ENCODE assay signal across 24 cellular contexts in the genomic region with DNA sequence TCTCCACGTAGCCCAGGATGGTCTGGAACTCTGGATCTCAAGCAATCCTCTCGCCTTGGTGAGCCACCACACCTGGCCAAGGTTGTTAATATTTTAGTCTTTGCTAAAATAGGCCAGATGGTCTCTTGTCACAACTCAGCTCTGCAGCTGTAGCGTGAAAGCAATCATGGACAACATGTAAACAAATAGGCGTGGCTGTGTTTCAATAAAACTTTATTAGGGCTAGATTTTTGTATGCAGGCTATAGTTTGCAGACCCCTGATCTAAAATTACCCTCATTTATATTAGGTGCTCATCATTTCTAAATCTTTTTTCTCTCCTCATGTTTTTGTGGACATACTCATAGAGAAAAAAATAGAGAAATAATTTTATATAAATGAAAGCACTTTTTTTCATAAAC.
DNase-seq lines count a peak whose midpoint lies in the region; ATAC-seq, FAIRE-seq and TF ChIP-seq lines count a peak whose summit lies in the region.
"Had no signal": no experiment of that assay in that cellular context is flagged by ENCODE, and none has a peak within 500 bp of the region (broad histone marks: within the 10 kb centered on the region; RNA-seq: fewer than 3 reads in every experiment).

No MANE protein-coding gene starts in this region.

- no peaks in the 10 kb centered on the region for H3K36me3 ChIP-seq in HepG2 (replicated peaks in 1 of 2; ENCODE audit: control insufficient read depth in 1 of 2, insufficient read depth in 2 of 2, low read length in 2 of 2)
- H3K36me3 ChIP-seq in right lobe of liver: no peaks in the 10 kb centered on the region
- no peaks in the 10 kb centered on the region for H3K36me3 ChIP-seq in GM12878 (ENCODE audit: control insufficient read depth in 2 of 2, insufficient read depth in 2 of 2, low read length in 1 of 2)
- H3K36me3 ChIP-seq in Karpas-422 (ENCODE audit: insufficient read depth, low read length): no peaks in the 10 kb centered on the region
- H3K36me3 ChIP-seq: BLaER1 treated with 17β-estradiol and CSF1 and Interleukin-3, amounts not matched to agents 10 nM and 100 nM had no signal

- H3K4me3 ChIP-seq in HepG2 (replicated peaks in 1 of 3; ENCODE audit: insufficient read depth in 1 of 3, low read depth in 2 of 3, low read length in 3 of 3) (no peak overlapping the region), right lobe of liver (no peak overlapping the region), GM12878 (no peak overlapping the region), coronary artery (no peak overlapping the region), Karpas-422 (ENCODE audit: low read length) (no peak overlapping the region)
- H3K4me3 ChIP-seq: A549; BLaER1 treated with 17β-estradiol and CSF1 and Interleukin-3, amounts not matched to agents 10 nM and 100 nM had no signal

- BruUV-seq in HepG2 (replicated peaks; lab: Mats Ljungman, UMichigan): no TSS peak
- no TSS peak for BruUV-seq in GM12878 (replicated peaks; lab: Mats Ljungman, UMichigan)

- H3K9me3 ChIP-seq in HepG2 (ENCODE audit: low read length): no peaks in the 10 kb centered on the region
- H3K9me3 ChIP-seq in right lobe of liver: no peaks in the 10 kb centered on the region
- H3K9me3 ChIP-seq in GM12878 (replicated peaks; ENCODE audit: control insufficient read depth, insufficient read depth, low read length): no peaks in the 10 kb centered on the region
- no peaks in the 10 kb centered on the region for H3K9me3 ChIP-seq in Karpas-422 (ENCODE audit: low read length)
- H3K9me3 ChIP-seq: A549, Caco-2 had no signal

- in situ Hi-C loops in HepG2 (cut with HindIII; ENCODE audit: extremely low pct_ligation_motif_present, low pct_unique_long_range_greater_than_20kb) (no loop called here), GM12878 (cut with MboI) (no loop called here)

- peak; percentile 5 for DNase-seq in NCI-H2171 treated with DMSO at 0.1 percent for 48 hours (lab: John Stamatoyannopoulos, UW)
- DNase-seq in NCI-H2171 (lab: John Stamatoyannopoulos, UW): no peak
- no peak for DNase-seq in HepG2 (ENCODE audit: low spot score)
- no peak for DNase-seq in right lobe of liver
- no peak for DNase-seq in GM12878 (ENCODE audit: low read depth, low spot score)
- peak; percentile 26 for DNase-seq in coronary artery (ENCODE audit: low spot score)
- no peak for DNase-seq in effector memory CD8-positive, alpha-beta T cell
- DNase-seq in Karpas-422: no peak
- DNase-seq: AML-193; Caco-2; Calu3; CD4-positive, alpha-beta T cell; CD8-positive, alpha-beta T cell; DMS79 treated with DMSO at 0.1 percent for 48 hours; GF-D8 had no signal

- no peaks in the 10 kb centered on the region for H3K9me3 Mint-ChIP-seq in effector memory CD8-positive, alpha-beta T cell
- H3K9me3 Mint-ChIP-seq: CD4-positive, alpha-beta T cell; CD8-positive, alpha-beta T cell had no signal

- H3K4me1 Mint-ChIP-seq in effector memory CD8-positive, alpha-beta T cell (ENCODE audit: low read depth in 2 of 2): no peaks in the 10 kb centered on the region
- H3K4me1 Mint-ChIP-seq: B cell had no signal

- CTCF ChIA-PET in HepG2 (lab: Yijun Ruan, JAX; ENCODE audit: low intra/inter-chr PET ratio, low total read pairs) (no interaction called here), GM12878 (lab: Yijun Ruan, JAX) (interaction anchor here (2.0 kb wide), 1 partner anchor 9 kb away, joined by 7 read pairs; no protein-coding TSS in a partner anchor)

- no peak overlapping the region for H3K27ac Mint-ChIP-seq in effector memory CD8-positive, alpha-beta T cell
- H3K27ac Mint-ChIP-seq: B cell; CD4-positive, alpha-beta T cell; CD8-positive, alpha-beta T cell had no signal

- intact Hi-C loops in HepG2 (cut with micrococcal nuclease; ENCODE audit: unreplicated experiment) (no loop called here), right lobe of liver (cut with DNase I) (no loop called here), GM12878 (cut with micrococcal nuclease; ENCODE audit: unreplicated experiment) (no loop called here)

- H3K4me1 ChIP-seq in HepG2 (ENCODE audit: insufficient read depth, low read length) (no peaks in the 10 kb centered on the region), right lobe of liver (no peaks in the 10 kb centered on the region), GM12878 (ENCODE audit: control insufficient read depth, insufficient read depth, low read length) (no peaks in the 10 kb centered on the region), Karpas-422 (ENCODE audit: low read length) (no peaks in the 10 kb centered on the region)
- H3K4me1 ChIP-seq: A549; BLaER1 treated with 17β-estradiol and CSF1 and Interleukin-3, amounts not matched to agents 10 nM and 100 nM; Caco-2 had no signal

- H3K27me3 Mint-ChIP-seq in effector memory CD8-positive, alpha-beta T cell: peaks cover 0 to 9% of the 10 kb centered on the region in 2 donors

- TF ChIP-seq EP300 in HepG2 (IDR thresholded peaks at IDR 0.05; ENCODE audit: low read depth in 2 of 2, low read length in 2 of 2): no peak
- TF ChIP-seq EP300 in HepG2 (CRISPR knock-in tag; IDR thresholded peaks at IDR 0.05; ENCODE audit: borderline replicate concordance): no peak
- no peak for TF ChIP-seq EP300 in GM12878 (IDR thresholded peaks at IDR 0.05; ENCODE audit: borderline replicate concordance in 1 of 2, control insufficient read depth in 1 of 2, low read depth in 2 of 2, low read length in 2 of 2)

- ATAC-seq in HepG2 (no peak), right lobe of liver (no peak), GM12878 (no peak)
- no peak for ATAC-seq in effector memory CD8-positive, alpha-beta T cell (replicated peaks)
- ATAC-seq: A549; CD8-positive, alpha-beta T cell had no signal

- TF ChIP-seq RAD21 in HepG2 (CRISPR knock-in tag; IDR thresholded peaks at IDR 0.05) (no peak), GM12878 (IDR thresholded peaks at IDR 0.05; ENCODE audit: insufficient read depth, low read depth, low read length) (no peak)

- H4K20me1 ChIP-seq in HepG2 (ENCODE audit: insufficient read depth, low read length) (no peaks in the 10 kb centered on the region), GM12878 (ENCODE audit: control insufficient read depth, insufficient read depth) (no peaks in the 10 kb centered on the region), Karpas-422 (ENCODE audit: insufficient read depth, low read depth, low read length) (no peaks in the 10 kb centered on the region)
- H4K20me1 ChIP-seq: BLaER1 treated with 17β-estradiol and CSF1 and Interleukin-3, amounts not matched to agents 10 nM and 100 nM had no signal

- RAD21 ChIA-PET in GM12878 (lab: Charles Lee; ENCODE audit: unreplicated experiment): no interaction called here

- no peak overlapping the region for H3K4me3 Mint-ChIP-seq in effector memory CD8-positive, alpha-beta T cell
- H3K4me3 Mint-ChIP-seq: B cell; CD4-positive, alpha-beta T cell; CD8-positive, alpha-beta T cell had no signal

- H3K79me2 ChIP-seq in HepG2 (ENCODE audit: insufficient read depth, low read length): no peaks in the 10 kb centered on the region
- no peaks in the 10 kb centered on the region for H3K79me2 ChIP-seq in GM12878 (ENCODE audit: control insufficient read depth, insufficient read depth, low read length)
- H3K79me2 ChIP-seq in Karpas-422 (ENCODE audit: low read length): no peaks in the 10 kb centered on the region

- no peak for FAIRE-seq in HepG2 (lab: Jason Lieb, UNC)
- no peak for FAIRE-seq in GM12878 (lab: Jason Lieb, UNC)
- FAIRE-seq: A549, D721Med, G401.6, GM12892, GM18507 had no signal

- WGBS in HepG2 (ENCODE audit: low lambda C conversion rate): 3% methylated on average over 4 of the region's 4 CpGs
- 75% methylated on average over 4 of the region's 4 CpGs for WGBS in right lobe of liver (ENCODE audit: insufficient coverage, low coverage, low lambda C conversion rate, missing lambda C conversion rate)
- 6% methylated on average over 4 of the region's 4 CpGs for WGBS in GM12878 (ENCODE audit: insufficient coverage, insufficient replicate concordance, low lambda C conversion rate, missing lambda C conversion rate)

- H3K4me2 ChIP-seq in HepG2 (ENCODE audit: low read depth, low read length) (no peak overlapping the region), GM12878 (ENCODE audit: control insufficient read depth, insufficient read depth) (no peak overlapping the region), Karpas-422 (ENCODE audit: low read depth, low read length, poor library complexity, severe bottlenecking) (no peak overlapping the region)
- H3K4me2 ChIP-seq: A549; BLaER1 treated with 17β-estradiol and CSF1 and Interleukin-3, amounts not matched to agents 10 nM and 100 nM had no signal

- POLR2A ChIA-PET in HepG2 (lab: Yijun Ruan, JAX) (no interaction called here), GM12878 (lab: Charles Lee) (no interaction called here)

- H3K9me2 ChIP-seq in Karpas-422 (replicated peaks; ENCODE audit: insufficient read depth, low read length): no peaks in the 10 kb centered on the region

- H3K27me3 ChIP-seq in HepG2 (ENCODE audit: control insufficient read depth in 1 of 2, insufficient read depth in 2 of 2, low read length in 2 of 2) (no peaks in the 10 kb centered on the region), right lobe of liver (no peaks in the 10 kb centered on the region), GM12878 (replicated peaks in 1 of 2; ENCODE audit: control insufficient read depth in 2 of 2, insufficient read depth in 2 of 2, low read length in 1 of 2) (peaks cover 0 to 1% of the 10 kb centered on the region in 2 experiments; a peak in 2 of 4 replicates), Karpas-422 (ENCODE audit: low read length) (no peaks in the 10 kb centered on the region)
- H3K27me3 ChIP-seq: BLaER1 treated with 17β-estradiol and CSF1 and Interleukin-3, amounts not matched to agents 10 nM and 100 nM had no signal

- H3K27ac ChIP-seq in HepG2 (ENCODE audit: extremely low read length, insufficient read depth, low read length) (no peak overlapping the region), right lobe of liver (no peak overlapping the region), GM12878 (ENCODE audit: control insufficient read depth, insufficient read depth) (no peak overlapping the region), coronary artery (no peak overlapping the region), Karpas-422 (ENCODE audit: low read length) (no peak overlapping the region)
- H3K27ac ChIP-seq: 22Rv1; A549; BLaER1 treated with 17β-estradiol and CSF1 and Interleukin-3, amounts not matched to agents 10 nM and 100 nM; C4-2B had no signal

- TF ChIP-seq POLR2A in HepG2 (IDR thresholded peaks at IDR 0.05; ENCODE audit: insufficient read depth in 1 of 2, low read depth in 2 of 2, low read length in 2 of 2) (no peak), right lobe of liver (IDR thresholded peaks at IDR 0.05) (no peak), GM12878 (IDR thresholded peaks at IDR 0.05; ENCODE audit: low read depth, low read length) (no peak)

- H3K9ac ChIP-seq in HepG2 (ENCODE audit: insufficient read depth, low read depth, low read length) (no peak overlapping the region), GM12878 (ENCODE audit: control insufficient read depth, insufficient read depth, low read length) (no peak overlapping the region), Karpas-422 (ENCODE audit: low read length) (no peak overlapping the region)
- H3K9ac ChIP-seq: BLaER1 treated with 17β-estradiol and CSF1 and Interleukin-3, amounts not matched to agents 10 nM and 100 nM had no signal

- H2AFZ ChIP-seq in HepG2 (ENCODE audit: low read length) (no peak overlapping the region), GM12878 (ENCODE audit: control insufficient read depth, low read depth, low read length) (no peak overlapping the region), Karpas-422 (ENCODE audit: low read length) (no peak overlapping the region)

- no peaks in the 10 kb centered on the region for H3K36me3 Mint-ChIP-seq in effector memory CD8-positive, alpha-beta T cell (ENCODE audit: insufficient read depth)
- H3K36me3 Mint-ChIP-seq: CD8-positive, alpha-beta T cell had no signal

- TF ChIP-seq CTCF in HepG2 (CRISPR knock-in tag; IDR thresholded peaks at IDR 0.05) (no peak), right lobe of liver (IDR thresholded peaks at IDR 0.05) (no peak), GM12878 (IDR thresholded peaks at IDR 0.05 in 2 of 3, conservative IDR thresholded peaks at IDR 0.05 in 1 of 3; ENCODE audit: control insufficient read depth in 2 of 3, extremely low read depth in 1 of 3, insufficient read depth in 1 of 3, low read depth in 3 of 3, low read length in 3 of 3) (no peak), coronary artery (IDR thresholded peaks at IDR 0.05) (no peak)

- SMC1A ChIA-PET in GM12878 (lab: Charles Lee; ENCODE audit: uncharacterized antibody, unreplicated experiment): no interaction called here

Comparison
In these comparisons a context has a peak if more than half of its experiments do, and no peak if none do; other contexts are left out.
1. DNase-seq: peak in NCI-H2171 treated with DMSO at 0.1 percent for 48 hours (single experiment) and coronary artery (single experiment); none in NCI-H2171 (single experiment), HepG2 (single experiment), right lobe of liver (0 of 3), GM12878 (single experiment), effector memory CD8-positive, alpha-beta T cell (0 of 3) and Karpas-422 (single experiment).